ENCODE assay signal across 10 cellular contexts in the genomic region with DNA sequence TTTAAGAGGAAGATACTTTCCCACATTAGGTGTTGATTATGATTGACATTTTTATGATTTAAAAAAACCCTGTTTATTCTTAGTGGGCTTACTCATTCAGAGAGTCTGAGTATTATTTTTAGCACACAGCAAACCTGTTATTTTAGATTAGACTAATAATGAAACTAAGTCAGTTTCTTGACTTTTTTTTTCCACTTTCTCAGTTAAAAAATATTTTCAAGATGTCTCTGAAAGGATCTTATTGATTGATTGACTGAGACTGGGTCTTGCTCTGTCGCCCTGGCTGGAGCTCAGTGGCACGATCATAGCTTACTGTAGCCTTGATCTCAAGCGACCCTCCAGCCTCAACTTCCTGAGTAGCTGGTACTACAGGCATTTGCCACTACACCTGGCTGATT.
DNase-seq lines count a peak whose midpoint lies in the region; ATAC-seq lines count a peak whose summit lies in the region.
"Had no signal": no experiment of that assay in that cellular context is flagged by ENCODE, and none has a peak within 500 bp of the region (broad histone marks: within the 10 kb centered on the region; RNA-seq: fewer than 3 reads in every experiment).

No MANE protein-coding gene starts in this region.

- peak overlapping the region; percentile 1 for H3K4me3 Mint-ChIP-seq in activated naive CD4-positive, alpha-beta T cell treated with anti-CD3 and anti-CD28 coated beads, Interleukin-2, amount 10 ng/mL, durations not matched to agents 7 days and 5 days

- peaks cover 23% of the 10 kb centered on the region for H3K9me3 Mint-ChIP-seq in activated naive CD4-positive, alpha-beta T cell treated with anti-CD3 and anti-CD28 coated beads, Interleukin-2, amount 10 ng/mL, durations not matched to agents 7 days and 5 days

- H3K4me1 Mint-ChIP-seq in activated naive CD4-positive, alpha-beta T cell treated with anti-CD3 and anti-CD28 coated beads, Interleukin-2, amount 10 ng/mL, durations not matched to agents 7 days and 5 days, result peaks cover 37% of the 10 kb centered on the region

- DNase-seq in activated naive CD4-positive, alpha-beta T cell treated with anti-CD3 and anti-CD28 coated beads, Interleukin-2, amount 10 ng/mL, durations not matched to agents 7 days and 5 days, result peak; percentile 38
- DNase-seq in NCI-H748 treated with DMSO at 0.1 percent for 48 hours (lab: John Stamatoyannopoulos, UW) (no peak), UCSD-AML1 (lab: John Stamatoyannopoulos, UW; ENCODE audit: unreplicated experiment) (no peak), HUDEP-2 (lab: John Stamatoyannopoulos, UW; ENCODE audit: unreplicated experiment in 76 of 76) (no peak), MV-4-11 (lab: John Stamatoyannopoulos, UW) (no peak)
- DNase-seq: Kasumi-1 had no signal

- CTCF ChIA-PET in activated naive CD4-positive, alpha-beta T cell treated with anti-CD3 and anti-CD28 coated beads, Interleukin-2, amount 10 ng/mL, durations not matched to agents 7 days and 5 days (lab: Charles Lee), result interaction anchor here (1.9 kb wide), 1 partner anchor 21 kb away, joined by 8 read pairs; a partner anchor contains a TSS

- peak; percentile 48 for ATAC-seq in GM18498 (IDR thresholded peaks at IDR 0.05; ENCODE audit: unreplicated experiment)
- peak; percentile 65 for ATAC-seq in GM19463 (IDR thresholded peaks at IDR 0.05; ENCODE audit: unreplicated experiment)
- peak; percentile 47 for ATAC-seq in HG03175 (IDR thresholded peaks at IDR 0.05; ENCODE audit: unreplicated experiment)
- ATAC-seq: gastroesophageal sphincter had no signal

- H3K27ac Mint-ChIP-seq in activated naive CD4-positive, alpha-beta T cell treated with anti-CD3 and anti-CD28 coated beads, Interleukin-2, amount 10 ng/mL, durations not matched to agents 7 days and 5 days, result peak overlapping the region; percentile 90

- H3K27me3 Mint-ChIP-seq in activated naive CD4-positive, alpha-beta T cell treated with anti-CD3 and anti-CD28 coated beads, Interleukin-2, amount 10 ng/mL, durations not matched to agents 7 days and 5 days, result no peaks in the 10 kb centered on the region

- peaks cover 28% of the 10 kb centered on the region for H3K36me3 Mint-ChIP-seq in activated naive CD4-positive, alpha-beta T cell treated with anti-CD3 and anti-CD28 coated beads, Interleukin-2, amount 10 ng/mL, durations not matched to agents 7 days and 5 days
